ENCODE assay signal across 1 cellular context in the genomic region with DNA sequence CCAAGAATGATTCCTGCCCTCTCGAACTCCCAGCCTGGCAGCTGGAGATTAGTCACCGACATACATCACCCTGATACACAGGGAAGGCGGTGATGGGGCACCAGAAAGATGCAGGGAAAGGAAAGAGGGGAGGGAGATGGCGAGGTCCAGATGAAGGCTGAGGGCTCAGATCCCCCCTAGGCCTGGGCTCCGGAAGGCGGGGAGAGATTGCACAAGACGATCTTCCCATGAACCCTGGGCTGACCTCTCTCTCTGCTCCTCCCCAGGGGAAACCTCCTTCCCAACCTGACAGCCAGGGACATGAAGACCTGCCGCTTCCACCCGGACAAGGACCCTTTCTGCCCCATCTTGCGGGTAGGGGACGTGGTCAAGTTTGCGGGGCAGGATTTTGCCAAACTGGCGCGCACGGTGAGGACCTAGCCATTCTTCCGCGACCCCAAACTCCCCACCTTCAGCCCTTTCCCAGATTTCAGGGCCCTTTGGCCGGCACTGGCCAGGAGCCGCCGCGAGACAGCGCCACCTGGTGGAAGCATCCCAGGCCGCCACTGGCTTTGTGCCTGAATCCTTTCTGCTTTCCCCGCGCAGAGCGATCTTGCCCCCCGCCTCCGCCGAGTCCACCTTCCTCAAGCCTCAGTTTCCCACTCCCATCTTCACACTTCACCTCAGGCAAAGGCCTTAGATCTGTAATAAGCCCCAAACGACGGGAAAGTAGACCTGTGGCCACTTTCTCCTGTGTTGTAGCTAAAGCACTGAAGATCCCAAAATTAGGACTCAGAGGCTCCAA.
TF ChIP-seq lines count a peak whose summit lies in the region.

No MANE protein-coding gene starts in this region.

TF ChIP-seq in HepG2, 621 proteins besides CTCF, POLR2A, EP300 and RAD21 (continued from another document and continues in another):
- TF ChIP-seq, protein P1, sequence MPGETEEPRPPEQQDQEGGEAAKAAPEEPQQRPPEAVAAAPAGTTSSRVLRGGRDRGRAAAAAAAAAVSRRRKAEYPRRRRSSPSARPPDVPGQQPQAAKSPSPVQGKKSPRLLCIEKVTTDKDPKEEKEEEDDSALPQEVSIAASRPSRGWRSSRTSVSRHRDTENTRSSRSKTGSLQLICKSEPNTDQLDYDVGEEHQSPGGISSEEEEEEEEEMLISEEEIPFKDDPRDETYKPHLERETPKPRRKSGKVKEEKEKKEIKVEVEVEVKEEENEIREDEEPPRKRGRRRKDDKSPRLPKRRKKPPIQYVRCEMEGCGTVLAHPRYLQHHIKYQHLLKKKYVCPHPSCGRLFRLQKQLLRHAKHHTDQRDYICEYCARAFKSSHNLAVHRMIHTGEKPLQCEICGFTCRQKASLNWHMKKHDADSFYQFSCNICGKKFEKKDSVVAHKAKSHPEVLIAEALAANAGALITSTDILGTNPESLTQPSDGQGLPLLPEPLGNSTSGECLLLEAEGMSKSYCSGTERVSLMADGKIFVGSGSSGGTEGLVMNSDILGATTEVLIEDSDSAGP (CRISPR knock-in tag; IDR thresholded peaks at IDR 0.05; ENCODE audit: borderline replicate concordance), result peak; percentile 55; the same call in 1 of the 2 replicates
- no peak for TF ChIP-seq ZNF558 (CRISPR knock-in tag; IDR thresholded peaks at IDR 0.05; ENCODE audit: borderline replicate concordance)
- TF ChIP-seq CREB1 (IDR thresholded peaks at IDR 0.05), result no peak
- no peak for TF ChIP-seq CREB1 (CRISPR knock-in tag; IDR thresholded peaks at IDR 0.05)
- TF ChIP-seq, protein P2, sequence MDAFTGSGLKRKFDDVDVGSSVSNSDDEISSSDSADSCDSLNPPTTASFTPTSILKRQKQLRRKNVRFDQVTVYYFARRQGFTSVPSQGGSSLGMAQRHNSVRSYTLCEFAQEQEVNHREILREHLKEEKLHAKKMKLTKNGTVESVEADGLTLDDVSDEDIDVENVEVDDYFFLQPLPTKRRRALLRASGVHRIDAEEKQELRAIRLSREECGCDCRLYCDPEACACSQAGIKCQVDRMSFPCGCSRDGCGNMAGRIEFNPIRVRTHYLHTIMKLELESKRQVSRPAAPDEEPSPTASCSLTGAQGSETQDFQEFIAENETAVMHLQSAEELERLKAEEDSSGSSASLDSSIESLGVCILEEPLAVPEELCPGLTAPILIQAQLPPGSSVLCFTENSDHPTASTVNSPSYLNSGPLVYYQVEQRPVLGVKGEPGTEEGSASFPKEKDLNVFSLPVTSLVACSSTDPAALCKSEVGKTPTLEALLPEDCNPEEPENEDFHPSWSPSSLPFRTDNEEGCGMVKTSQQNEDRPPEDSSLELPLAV (CRISPR knock-in tag; conservative IDR thresholded peaks at IDR 0.05; ENCODE audit: low read depth), result no peak
- TF ChIP-seq SIN3A (IDR thresholded peaks at IDR 0.05; ENCODE audit: borderline replicate concordance, low read depth, low read length), result no peak
- no peak for TF ChIP-seq RBM22 (optimal IDR thresholded peaks at IDR 0.05; ENCODE audit: low read length)
- peak; percentile 90; the same call in 1 of the 2 replicates for TF ChIP-seq CAMTA2 (CRISPR knock-in tag; IDR thresholded peaks at IDR 0.05; ENCODE audit: borderline replicate concordance)
- TF ChIP-seq ZFX (CRISPR knock-in tag; IDR thresholded peaks at IDR 0.05; ENCODE audit: low read depth), result peak; percentile 50; the same call in 1 of the 2 replicates
- 0 out of 2 replicates have a peak, but pooled peaks have one; percentile 42 for TF ChIP-seq ZIK1 (CRISPR knock-in tag; IDR thresholded peaks at IDR 0.05; ENCODE audit: borderline replicate concordance, low read depth)
- TF ChIP-seq MAFG (CRISPR knock-in tag; IDR thresholded peaks at IDR 0.05), result no peak
- TF ChIP-seq GTF3A (CRISPR knock-in tag; conservative IDR thresholded peaks at IDR 0.05), result no peak
- TF ChIP-seq ZNF326 (CRISPR knock-in tag; IDR thresholded peaks at IDR 0.05; ENCODE audit: borderline replicate concordance), result no peak
- TF ChIP-seq XRCC5 (optimal IDR thresholded peaks at IDR 0.05; ENCODE audit: low read length), result peak; percentile 78
- no peak for TF ChIP-seq MED8 (CRISPR knock-in tag; IDR thresholded peaks at IDR 0.05; ENCODE audit: insufficient replicate concordance)
- TF ChIP-seq, protein P3, sequence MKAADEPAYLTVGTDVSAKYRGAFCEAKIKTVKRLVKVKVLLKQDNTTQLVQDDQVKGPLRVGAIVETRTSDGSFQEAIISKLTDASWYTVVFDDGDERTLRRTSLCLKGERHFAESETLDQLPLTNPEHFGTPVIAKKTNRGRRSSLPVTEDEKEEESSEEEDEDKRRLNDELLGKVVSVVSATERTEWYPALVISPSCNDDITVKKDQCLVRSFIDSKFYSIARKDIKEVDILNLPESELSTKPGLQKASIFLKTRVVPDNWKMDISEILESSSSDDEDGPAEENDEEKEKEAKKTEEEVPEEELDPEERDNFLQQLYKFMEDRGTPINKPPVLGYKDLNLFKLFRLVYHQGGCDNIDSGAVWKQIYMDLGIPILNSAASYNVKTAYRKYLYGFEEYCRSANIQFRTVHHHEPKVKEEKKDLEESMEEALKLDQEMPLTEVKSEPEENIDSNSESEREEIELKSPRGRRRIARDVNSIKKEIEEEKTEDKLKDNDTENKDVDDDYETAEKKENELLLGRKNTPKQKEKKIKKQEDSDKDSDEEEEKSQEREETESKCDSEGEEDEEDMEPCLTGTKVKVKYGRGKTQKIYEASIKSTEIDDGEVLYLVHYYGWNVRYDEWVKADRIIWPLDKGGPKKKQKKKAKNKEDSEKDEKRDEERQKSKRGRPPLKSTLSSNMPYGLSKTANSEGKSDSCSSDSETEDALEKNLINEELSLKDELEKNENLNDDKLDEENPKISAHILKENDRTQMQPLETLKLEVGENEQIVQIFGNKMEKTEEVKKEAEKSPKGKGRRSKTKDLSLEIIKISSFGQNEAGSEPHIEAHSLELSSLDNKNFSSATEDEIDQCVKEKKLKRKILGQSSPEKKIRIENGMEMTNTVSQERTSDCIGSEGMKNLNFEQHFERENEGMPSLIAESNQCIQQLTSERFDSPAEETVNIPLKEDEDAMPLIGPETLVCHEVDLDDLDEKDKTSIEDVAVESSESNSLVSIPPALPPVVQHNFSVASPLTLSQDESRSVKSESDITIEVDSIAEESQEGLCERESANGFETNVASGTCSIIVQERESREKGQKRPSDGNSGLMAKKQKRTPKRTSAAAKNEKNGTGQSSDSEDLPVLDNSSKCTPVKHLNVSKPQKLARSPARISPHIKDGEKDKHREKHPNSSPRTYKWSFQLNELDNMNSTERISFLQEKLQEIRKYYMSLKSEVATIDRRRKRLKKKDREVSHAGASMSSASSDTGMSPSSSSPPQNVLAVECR (CRISPR knock-in tag; IDR thresholded peaks at IDR 0.05; ENCODE audit: borderline replicate concordance), result peak; percentile 50; the same call in 1 of the 2 replicates
- TF ChIP-seq SPEN (CRISPR knock-in tag; IDR thresholded peaks at IDR 0.05; ENCODE audit: low read depth), result peak; percentile 68
- peak; percentile 73; the same call in 1 of the 2 replicates for TF ChIP-seq FOXC1 (CRISPR knock-in tag; IDR thresholded peaks at IDR 0.05; ENCODE audit: borderline replicate concordance)
- TF ChIP-seq, protein P4, sequence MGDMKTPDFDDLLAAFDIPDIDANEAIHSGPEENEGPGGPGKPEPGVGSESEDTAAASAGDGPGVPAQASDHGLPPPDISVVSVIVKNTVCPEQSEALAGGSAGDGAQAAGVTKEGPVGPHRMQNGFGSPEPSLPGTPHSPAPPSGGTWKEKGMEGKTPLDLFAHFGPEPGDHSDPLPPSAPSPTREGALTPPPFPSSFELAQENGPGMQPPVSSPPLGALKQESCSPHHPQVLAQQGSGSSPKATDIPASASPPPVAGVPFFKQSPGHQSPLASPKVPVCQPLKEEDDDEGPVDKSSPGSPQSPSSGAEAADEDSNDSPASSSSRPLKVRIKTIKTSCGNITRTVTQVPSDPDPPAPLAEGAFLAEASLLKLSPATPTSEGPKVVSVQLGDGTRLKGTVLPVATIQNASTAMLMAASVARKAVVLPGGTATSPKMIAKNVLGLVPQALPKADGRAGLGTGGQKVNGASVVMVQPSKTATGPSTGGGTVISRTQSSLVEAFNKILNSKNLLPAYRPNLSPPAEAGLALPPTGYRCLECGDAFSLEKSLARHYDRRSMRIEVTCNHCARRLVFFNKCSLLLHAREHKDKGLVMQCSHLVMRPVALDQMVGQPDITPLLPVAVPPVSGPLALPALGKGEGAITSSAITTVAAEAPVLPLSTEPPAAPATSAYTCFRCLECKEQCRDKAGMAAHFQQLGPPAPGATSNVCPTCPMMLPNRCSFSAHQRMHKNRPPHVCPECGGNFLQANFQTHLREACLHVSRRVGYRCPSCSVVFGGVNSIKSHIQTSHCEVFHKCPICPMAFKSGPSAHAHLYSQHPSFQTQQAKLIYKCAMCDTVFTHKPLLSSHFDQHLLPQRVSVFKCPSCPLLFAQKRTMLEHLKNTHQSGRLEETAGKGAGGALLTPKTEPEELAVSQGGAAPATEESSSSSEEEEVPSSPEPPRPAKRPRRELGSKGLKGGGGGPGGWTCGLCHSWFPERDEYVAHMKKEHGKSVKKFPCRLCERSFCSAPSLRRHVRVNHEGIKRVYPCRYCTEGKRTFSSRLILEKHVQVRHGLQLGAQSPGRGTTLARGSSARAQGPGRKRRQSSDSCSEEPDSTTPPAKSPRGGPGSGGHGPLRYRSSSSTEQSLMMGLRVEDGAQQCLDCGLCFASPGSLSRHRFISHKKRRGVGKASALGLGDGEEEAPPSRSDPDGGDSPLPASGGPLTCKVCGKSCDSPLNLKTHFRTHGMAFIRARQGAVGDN (CRISPR knock-in tag; IDR thresholded peaks at IDR 0.05), result peak; percentile 74
- TF ChIP-seq ZNF607 (CRISPR knock-in tag; IDR thresholded peaks at IDR 0.05; ENCODE audit: borderline replicate concordance), result no peak
- TF ChIP-seq, protein P5, sequence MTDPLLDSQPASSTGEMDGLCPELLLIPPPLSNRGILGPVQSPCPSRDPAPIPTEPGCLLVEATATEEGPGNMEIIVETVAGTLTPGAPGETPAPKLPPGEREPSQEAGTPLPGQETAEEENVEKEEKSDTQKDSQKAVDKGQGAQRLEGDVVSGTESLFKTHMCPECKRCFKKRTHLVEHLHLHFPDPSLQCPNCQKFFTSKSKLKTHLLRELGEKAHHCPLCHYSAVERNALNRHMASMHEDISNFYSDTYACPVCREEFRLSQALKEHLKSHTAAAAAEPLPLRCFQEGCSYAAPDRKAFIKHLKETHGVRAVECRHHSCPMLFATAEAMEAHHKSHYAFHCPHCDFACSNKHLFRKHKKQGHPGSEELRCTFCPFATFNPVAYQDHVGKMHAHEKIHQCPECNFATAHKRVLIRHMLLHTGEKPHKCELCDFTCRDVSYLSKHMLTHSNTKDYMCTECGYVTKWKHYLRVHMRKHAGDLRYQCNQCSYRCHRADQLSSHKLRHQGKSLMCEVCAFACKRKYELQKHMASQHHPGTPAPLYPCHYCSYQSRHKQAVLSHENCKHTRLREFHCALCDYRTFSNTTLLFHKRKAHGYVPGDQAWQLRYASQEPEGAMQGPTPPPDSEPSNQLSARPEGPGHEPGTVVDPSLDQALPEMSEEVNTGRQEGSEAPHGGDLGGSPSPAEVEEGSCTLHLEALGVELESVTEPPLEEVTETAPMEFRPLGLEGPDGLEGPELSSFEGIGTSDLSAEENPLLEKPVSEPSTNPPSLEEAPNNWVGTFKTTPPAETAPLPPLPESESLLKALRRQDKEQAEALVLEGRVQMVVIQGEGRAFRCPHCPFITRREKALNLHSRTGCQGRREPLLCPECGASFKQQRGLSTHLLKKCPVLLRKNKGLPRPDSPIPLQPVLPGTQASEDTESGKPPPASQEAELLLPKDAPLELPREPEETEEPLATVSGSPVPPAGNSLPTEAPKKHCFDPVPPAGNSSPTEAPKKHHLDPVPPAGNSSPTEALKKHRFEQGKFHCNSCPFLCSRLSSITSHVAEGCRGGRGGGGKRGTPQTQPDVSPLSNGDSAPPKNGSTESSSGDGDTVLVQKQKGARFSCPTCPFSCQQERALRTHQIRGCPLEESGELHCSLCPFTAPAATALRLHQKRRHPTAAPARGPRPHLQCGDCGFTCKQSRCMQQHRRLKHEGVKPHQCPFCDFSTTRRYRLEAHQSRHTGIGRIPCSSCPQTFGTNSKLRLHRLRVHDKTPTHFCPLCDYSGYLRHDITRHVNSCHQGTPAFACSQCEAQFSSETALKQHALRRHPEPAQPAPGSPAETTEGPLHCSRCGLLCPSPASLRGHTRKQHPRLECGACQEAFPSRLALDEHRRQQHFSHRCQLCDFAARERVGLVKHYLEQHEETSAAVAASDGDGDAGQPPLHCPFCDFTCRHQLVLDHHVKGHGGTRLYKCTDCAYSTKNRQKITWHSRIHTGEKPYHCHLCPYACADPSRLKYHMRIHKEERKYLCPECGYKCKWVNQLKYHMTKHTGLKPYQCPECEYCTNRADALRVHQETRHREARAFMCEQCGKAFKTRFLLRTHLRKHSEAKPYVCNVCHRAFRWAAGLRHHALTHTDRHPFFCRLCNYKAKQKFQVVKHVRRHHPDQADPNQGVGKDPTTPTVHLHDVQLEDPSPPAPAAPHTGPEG (CRISPR knock-in tag; IDR thresholded peaks at IDR 0.05), result no peak
- TF ChIP-seq ELF1 (CRISPR knock-in tag; IDR thresholded peaks at IDR 0.05), result no peak
- no peak for TF ChIP-seq NFKBIZ (CRISPR knock-in tag; IDR thresholded peaks at IDR 0.05)
- TF ChIP-seq ZNF781 (CRISPR knock-in tag; IDR thresholded peaks at IDR 0.05; ENCODE audit: borderline replicate concordance, not compliant biosample characterization), result no peak
- TF ChIP-seq, protein P6, sequence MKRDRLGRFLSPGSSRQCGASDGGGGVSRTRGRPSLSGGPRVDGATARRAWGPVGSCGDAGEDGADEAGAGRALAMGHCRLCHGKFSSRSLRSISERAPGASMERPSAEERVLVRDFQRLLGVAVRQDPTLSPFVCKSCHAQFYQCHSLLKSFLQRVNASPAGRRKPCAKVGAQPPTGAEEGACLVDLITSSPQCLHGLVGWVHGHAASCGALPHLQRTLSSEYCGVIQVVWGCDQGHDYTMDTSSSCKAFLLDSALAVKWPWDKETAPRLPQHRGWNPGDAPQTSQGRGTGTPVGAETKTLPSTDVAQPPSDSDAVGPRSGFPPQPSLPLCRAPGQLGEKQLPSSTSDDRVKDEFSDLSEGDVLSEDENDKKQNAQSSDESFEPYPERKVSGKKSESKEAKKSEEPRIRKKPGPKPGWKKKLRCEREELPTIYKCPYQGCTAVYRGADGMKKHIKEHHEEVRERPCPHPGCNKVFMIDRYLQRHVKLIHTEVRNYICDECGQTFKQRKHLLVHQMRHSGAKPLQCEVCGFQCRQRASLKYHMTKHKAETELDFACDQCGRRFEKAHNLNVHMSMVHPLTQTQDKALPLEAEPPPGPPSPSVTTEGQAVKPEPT (CRISPR knock-in tag; IDR thresholded peaks at IDR 0.05; ENCODE audit: low read depth), result no peak
- no peak for TF ChIP-seq TSC22D2 (CRISPR knock-in tag; IDR thresholded peaks at IDR 0.05; ENCODE audit: borderline replicate concordance)
- TF ChIP-seq ZSCAN21 (CRISPR knock-in tag; IDR thresholded peaks at IDR 0.05; ENCODE audit: borderline replicate concordance), result 0 out of 2 replicates have a peak, but pooled peaks have one; percentile 46
- no peak for TF ChIP-seq SSRP1 (CRISPR knock-in tag; IDR thresholded peaks at IDR 0.05)
- TF ChIP-seq KAT7 (CRISPR knock-in tag; IDR thresholded peaks at IDR 0.05; ENCODE audit: borderline replicate concordance), result no peak
- TF ChIP-seq ZNF776 (CRISPR knock-in tag; IDR thresholded peaks at IDR 0.05), result 0 out of 2 replicates have a peak, but pooled peaks have one; percentile 48
- TF ChIP-seq ZNF343 (CRISPR knock-in tag; IDR thresholded peaks at IDR 0.05), result no peak
